ENCODE assay signal across 14 cellular contexts in genomic region chr2:98085649-98086048, GRCh38. TPM values are rescaled to one million over a fixed set of nuclear protein-coding genes. Genes with fewer than 3 reads are reported as not detected.
A peak's percentile ranks its signal among the peaks of the same experiment; 100 is the strongest.
DNase-seq lines count a peak whose midpoint lies in the region; ATAC-seq and TF ChIP-seq lines count a peak whose summit lies in the region.
"Had no signal": no experiment of that assay in that cellular context is flagged by ENCODE, and none has a peak within 500 bp of the region (broad histone marks: within the 10 kb centered on the region; RNA-seq: fewer than 3 reads in every experiment).

No MANE protein-coding gene starts in this region.

- no peaks in the 10 kb centered on the region for H3K27me3 ChIP-seq in colonic mucosa

- H3K27ac Mint-ChIP-seq in natural killer cell treated with Interleukin-12 subunit alpha and Interleukin-12 subunit beta and Interleukin-15 and Interleukin-18, amount 100 ng/mL, for 72 hours = no peak overlapping the region
- H3K27ac Mint-ChIP-seq: activated T-cell treated with anti-CD3 and anti-CD28 coated beads, Interleukin-2, amount 50 U/mL, for 24 hours had no signal

- no peaks in the 10 kb centered on the region for H3K36me3 ChIP-seq in colonic mucosa
- H3K36me3 ChIP-seq: cardiac muscle cell, MG63 had no signal

- H3K27ac ChIP-seq in 22Rv1 (peak overlapping the region; percentile 76), colonic mucosa (peak overlapping the region; percentile 70)
- H3K27ac ChIP-seq: cardiac muscle cell had no signal

- peaks cover 18 to 23% of the 10 kb centered on the region in 2 donors for H3K4me1 Mint-ChIP-seq in natural killer cell treated with Interleukin-12 subunit alpha and Interleukin-12 subunit beta and Interleukin-15 and Interleukin-18, amount 100 ng/mL, for 72 hours (ENCODE audit: low read depth in 2 of 2)

- TF ChIP-seq CTCF in 22Rv1 (IDR thresholded peaks at IDR 0.05) (no peak), colonic mucosa (IDR thresholded peaks at IDR 0.05) (no peak), lower leg skin (IDR thresholded peaks at IDR 0.05) (no peak)

- H3K4me1 ChIP-seq in colonic mucosa = peaks cover 11% of the 10 kb centered on the region

- peaks cover 4% of the 10 kb centered on the region for H3K36me3 Mint-ChIP-seq in natural killer cell treated with Interleukin-12 subunit alpha and Interleukin-12 subunit beta and Interleukin-15 and Interleukin-18, amount 100 ng/mL, for 72 hours
- H3K36me3 Mint-ChIP-seq: stimulated activated memory B cell treated with anti-CD40 and anti-IgM and Interleukin-4, amounts not matched to agents 10 μg/mL and 1 μg/mL and 100 μg/mL, for 72 hours had no signal

- intact Hi-C loops in colonic mucosa (cut with DNase I) = no loop called here
- intact Hi-C loops in cardiac septum (cut with DNase I) = no loop called here
- intact Hi-C loops in lower leg skin (cut with DNase I; ENCODE audit: low total_unique reads) = no loop called here

- H3K27me3 Mint-ChIP-seq in natural killer cell treated with Interleukin-12 subunit alpha and Interleukin-12 subunit beta and Interleukin-15 and Interleukin-18, amount 100 ng/mL, for 72 hours = peaks cover 32 to 54% of the 10 kb centered on the region in 2 donors
- H3K27me3 Mint-ChIP-seq: stimulated activated memory B cell treated with anti-CD40 and anti-IgM and Interleukin-4, amounts not matched to agents 10 μg/mL and 1 μg/mL and 100 μg/mL, for 72 hours had no signal

- peak overlapping the region; percentile 91 for H3K4me3 Mint-ChIP-seq in natural killer cell treated with Interleukin-12 subunit alpha and Interleukin-12 subunit beta and Interleukin-15 and Interleukin-18, amount 100 ng/mL, for 72 hours

- H3K9me3 Mint-ChIP-seq in natural killer cell treated with Interleukin-12 subunit alpha and Interleukin-12 subunit beta and Interleukin-15 and Interleukin-18, amount 100 ng/mL, for 72 hours = no peaks in the 10 kb centered on the region
- H3K9me3 Mint-ChIP-seq: activated T-cell treated with anti-CD3 and anti-CD28 coated beads, Interleukin-2, amount 50 U/mL, for 24 hours; stimulated activated memory B cell treated with anti-CD40 and anti-IgM and Interleukin-4, amounts not matched to agents 10 μg/mL and 1 μg/mL and 100 μg/mL, for 72 hours had no signal

- no peak for ATAC-seq in natural killer cell treated with Interleukin-12 subunit alpha and Interleukin-12 subunit beta and Interleukin-15 and Interleukin-18, amount 100 ng/mL, for 72 hours

- WGBS in lower leg skin, 2 donors = 81% methylated on average over 5 of the region's 5 CpGs

- no peak for TF ChIP-seq POLR2A in lower leg skin (IDR thresholded peaks at IDR 0.05)

- peak overlapping the region in 1 of 2 donors; percentile 89 for H3K9ac ChIP-seq in colonic mucosa (ENCODE audit: low read depth in 2 of 2, low read length in 2 of 2)

- H3K4me3 ChIP-seq in colonic mucosa = no peak overlapping the region
- no peak overlapping the region for H3K4me3 ChIP-seq in lower leg skin (ENCODE audit: low read depth, poor library complexity, severe bottlenecking)
- H3K4me3 ChIP-seq: MG63 had no signal

- H3K9me3 ChIP-seq in colonic mucosa = no peaks in the 10 kb centered on the region
- H3K9me3 ChIP-seq: MG63 had no signal

- peak; percentile 17 for DNase-seq in HuH-7 (ENCODE audit: low spot score)
- peak; percentile 63 for DNase-seq in colonic mucosa
- no peak for DNase-seq in natural killer cell treated with Interleukin-12 subunit alpha and Interleukin-12 subunit beta and Interleukin-15 and Interleukin-18, amount 100 ng/mL, for 72 hours (ENCODE audit: low spot score)
- DNase-seq in activated CD4-positive, alpha-beta T cell treated with anti-CD3 and anti-CD28 coated beads, Interleukin-2, amount 50 U/mL, for 1 hour = no peak
- no peak for DNase-seq in cardiac septum (ENCODE audit: low spot score)
- DNase-seq in effector CD4-positive, alpha-beta T cell = no peak
- no peak for DNase-seq in lower leg skin (ENCODE audit: low spot score in 2 of 2)
- DNase-seq: activated T-cell treated with anti-CD3 and anti-CD28 coated beads, Interleukin-2, amount 50 U/mL, for 24 hours; left ventricle myocardium superior; MG63 had no signal

RNA-seq across cellular contexts. Expression of gene VWA3B, which starts 1.3 kb away (rescaled TPM):
- total RNA-seq in colonic mucosa (1 to 10 TPM; 1.8 to 3.2 TPM), cardiac septum (0.51 TPM), lower leg skin (1 to 10 TPM in 1 of 4 donors, under 1 TPM in 1, not detected in 2; 0.12 to 2.5 TPM)
- not detected for total RNA-seq in natural killer cell treated with Interleukin-12 subunit alpha and Interleukin-12 subunit beta and Interleukin-15 and Interleukin-18, amount 100 ng/mL, for 72 hours
- total RNA-seq: left ventricle myocardium superior, renal cortical epithelial cell had no signal

Comparison
In these comparisons a context has a peak if more than half of its experiments do, and no peak if none do; other contexts are left out.
1. DNase-seq: peak in HuH-7 (single experiment) and colonic mucosa (single experiment); none in natural killer cell treated with Interleukin-12 subunit alpha and Interleukin-12 subunit beta and Interleukin-15 and Interleukin-18, amount 100 ng/mL, for 72 hours (single experiment), activated CD4-positive, alpha-beta T cell treated with anti-CD3 and anti-CD28 coated beads, Interleukin-2, amount 50 U/mL, for 1 hour (single experiment), cardiac septum (single experiment), effector CD4-positive, alpha-beta T cell (single experiment) and lower leg skin (0 of 2).